In genomic region chr10:114845978-114846693, GRCh38 we compare ENCODE assay signal across 21 cellular contexts.
"Had no signal": no experiment of that assay in that cellular context is flagged by ENCODE, and none has a peak within 500 bp of the region (broad histone marks: within the 10 kb centered on the region; RNA-seq: fewer than 3 reads in every experiment).

No MANE protein-coding gene starts in this region.

- FAIRE-seq: frontal cortex had no signal

- H3K27ac Mint-ChIP-seq: endodermal cell; nephron progenitor cell; stimulated activated memory B cell treated with anti-CD40 and anti-IgM and Interleukin-4, amounts not matched to agents 10 μg/mL and 1 μg/mL and 100 μg/mL, for 72 hours; stimulated activated naive CD8-positive, alpha-beta T cell treated with anti-CD3 and anti-CD28 coated beads, Interleukin-15, Interleukin-2, amounts not matched to agents 100 ng/mL and 50 ng/mL, for 24 hours had no signal

- DNase-seq: effector CD4-positive, alpha-beta T cell; endodermal cell; heart left ventricle; hippocampal formation; kidney glomerular epithelial cell; naive thymus-derived CD4-positive, alpha-beta T cell; nephron progenitor cell; psoas muscle; retina; spleen; stimulated activated CD4-positive, alpha-beta T cell treated with anti-CD3 and anti-CD28 coated beads, Interleukin-15, amount 100 ng/mL, for 24 hours; stimulated activated CD4-positive, alpha-beta T cell treated with anti-CD3 and anti-CD28 coated beads, Interleukin-1b, Interleukin-23, amount 100 ng/mL, for 48 hours; stimulated activated CD4-positive, alpha-beta T cell treated with anti-CD3 and anti-CD28 coated beads, Interleukin-4, amount 100 ng/mL, for 24 hours; tibial artery; upper lobe of left lung; uterus had no signal

- H3K4me1 Mint-ChIP-seq: endodermal cell; stimulated activated memory B cell treated with anti-CD40 and anti-IgM and Interleukin-4, amounts not matched to agents 10 μg/mL and 1 μg/mL and 100 μg/mL, for 72 hours had no signal

- H3K9me3 ChIP-seq: heart left ventricle, psoas muscle, tibial artery, upper lobe of left lung, uterus had no signal

- ATAC-seq: esophagus mucosa; heart left ventricle; naive thymus-derived CD4-positive, alpha-beta T cell; psoas muscle; sciatic nerve; stimulated activated memory B cell treated with anti-CD40 and anti-IgM and Interleukin-4, amounts not matched to agents 10 μg/mL and 1 μg/mL and 100 μg/mL, for 72 hours had no signal

- H3K36me3 ChIP-seq: uterus had no signal

- H3K9me3 Mint-ChIP-seq: naive thymus-derived CD4-positive, alpha-beta T cell; nephron progenitor cell; stimulated activated naive CD8-positive, alpha-beta T cell treated with anti-CD3 and anti-CD28 coated beads, Interleukin-15, Interleukin-2, amounts not matched to agents 100 ng/mL and 50 ng/mL, for 24 hours had no signal

- H3K27ac ChIP-seq: heart left ventricle, psoas muscle, spleen, tibial artery, upper lobe of left lung, uterus had no signal

- H3K4me1 ChIP-seq: heart left ventricle, psoas muscle, spleen, tibial artery, upper lobe of left lung, uterus had no signal

- H3K4me3 Mint-ChIP-seq: endodermal cell; naive thymus-derived CD4-positive, alpha-beta T cell; nephron progenitor cell; stimulated activated memory B cell treated with anti-CD40 and anti-IgM and Interleukin-4, amounts not matched to agents 10 μg/mL and 1 μg/mL and 100 μg/mL, for 72 hours; stimulated activated naive CD8-positive, alpha-beta T cell treated with anti-CD3 and anti-CD28 coated beads, Interleukin-15, Interleukin-2, amounts not matched to agents 100 ng/mL and 50 ng/mL, for 24 hours had no signal

- H3K4me3 ChIP-seq: heart left ventricle, psoas muscle, spleen, tibial artery, upper lobe of left lung, uterus had no signal

- H3K27me3 Mint-ChIP-seq: naive thymus-derived CD4-positive, alpha-beta T cell; stimulated activated memory B cell treated with anti-CD40 and anti-IgM and Interleukin-4, amounts not matched to agents 10 μg/mL and 1 μg/mL and 100 μg/mL, for 72 hours; stimulated activated naive CD8-positive, alpha-beta T cell treated with anti-CD3 and anti-CD28 coated beads, Interleukin-15, Interleukin-2, amounts not matched to agents 100 ng/mL and 50 ng/mL, for 24 hours had no signal

- H3K27me3 ChIP-seq: heart left ventricle, spleen, tibial artery, upper lobe of left lung, uterus had no signal
